29 cellular contexts compared by ENCODE assay signal in the genomic region with DNA sequence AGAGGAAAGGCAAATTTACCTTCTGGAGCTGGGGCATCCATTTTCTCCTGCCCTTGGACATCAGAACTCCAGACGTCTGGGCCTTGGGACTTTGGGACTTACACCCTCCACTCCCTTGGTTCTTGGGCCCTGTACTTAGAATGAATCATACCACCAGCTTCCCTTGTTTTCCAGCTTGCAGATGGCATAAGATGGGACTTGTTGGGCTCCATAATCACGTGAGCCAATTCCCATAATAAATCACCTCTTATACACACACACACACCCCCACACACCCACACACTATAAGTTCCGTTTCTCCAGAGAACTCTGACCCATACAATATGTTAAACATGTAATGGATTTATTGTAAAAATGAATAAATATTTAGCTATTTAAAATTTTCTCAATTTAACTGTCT.
"Had no signal": no experiment of that assay in that cellular context is flagged by ENCODE, and none has a peak within 500 bp of the region (broad histone marks: within the 10 kb centered on the region; RNA-seq: fewer than 3 reads in every experiment).

No MANE protein-coding gene starts in this region.

- H3K27ac ChIP-seq: brain microvascular endothelial cell, epithelial cell of prostate, WERI-Rb-1 had no signal

- ATAC-seq: activated CD4-positive, alpha-beta T cell treated with anti-CD3 and anti-CD28 coated beads for 36 hours; activated CD4-positive, CD25-positive, alpha-beta regulatory T cell treated with anti-CD3 and anti-CD28 coated beads, Interleukin-2, amount 50 U/mL, for 24 hours; activated T-cell treated with anti-CD3 and anti-CD28 coated beads, Interleukin-2, amount 50 U/mL, for 4 hours; activated T-helper 17 cell treated with anti-CD3 and anti-CD28 coated beads, Interleukin-2, amount 50 U/mL, for 72 hours; T-helper 17 cell had no signal

- H3K36me3 ChIP-seq: brain microvascular endothelial cell, WERI-Rb-1 had no signal

- DNase-seq: activated B cell treated with CpG ODN at 0.5 μM for 24 hours; activated CD4-positive, alpha-beta memory T cell treated with anti-CD3 and anti-CD28 coated beads, Interleukin-2, amount 10 ng/mL, durations not matched to agents 7 days and 5 days; activated CD4-positive, alpha-beta T cell treated with anti-CD3 and anti-CD28 coated beads for 36 hours; activated CD4-positive, alpha-beta T cell treated with anti-CD3 and anti-CD28 coated beads, Interleukin-2, amount 10 ng/mL, durations not matched to agents 7 days and 5 days; activated CD4-positive, alpha-beta T cell treated with anti-CD3 and anti-CD28 coated beads, Interleukin-2, amount 50 U/mL, for 4 hours; activated effector memory CD4-positive, alpha-beta T cell treated with Interleukin-2 at 50 U/mL for 16 hours; activated gamma-delta T cell treated with Interleukin-2 at 50 U/mL for 16 hours; activated naive CD4-positive, alpha-beta T cell treated with anti-CD3 and anti-CD28 coated beads, Interleukin-2, amount 50 U/mL, for 16 hours; activated naive CD4-positive, alpha-beta T cell treated with Interleukin-2 at 50 U/mL for 16 hours; activated T-cell treated with anti-CD3 and anti-CD28 coated beads, Interleukin-2, amount 50 U/mL, for 4 hours; amniotic stem cell; anterior cingulate cortex; brain microvascular endothelial cell; caudate nucleus; effector CD8-positive, alpha-beta T cell; foreskin fibroblast; T-helper 1 cell; T-helper 17 cell; T1000; WERI-Rb-1 had no signal

- H3K9me3 Mint-ChIP-seq: activated CD4-positive, alpha-beta memory T cell treated with anti-CD3 and anti-CD28 coated beads, Interleukin-2, amount 10 ng/mL, durations not matched to agents 7 days and 5 days; activated CD4-positive, alpha-beta T cell treated with anti-CD3 and anti-CD28 coated beads, Interleukin-2, amount 10 ng/mL, durations not matched to agents 7 days and 5 days; activated T-cell treated with anti-CD3 and anti-CD28 coated beads, Interleukin-2, amount 50 U/mL, for 4 hours; T-helper 2 cell treated with Interferon-gamma antibody and Interleukin-4, amounts not matched to agents 5 μg/mL and 100 μg/mL, for 36 hours had no signal

- H3K36me3 Mint-ChIP-seq: activated naive CD8-positive, alpha-beta T cell had no signal

- H3K27me3 ChIP-seq: brain microvascular endothelial cell had no signal

- H3K27ac Mint-ChIP-seq: activated B cell treated with CpG ODN at 0.5 μM for 24 hours; activated CD4-positive, alpha-beta memory T cell treated with anti-CD3 and anti-CD28 coated beads, Interleukin-2, amount 10 ng/mL, durations not matched to agents 7 days and 5 days; activated CD4-positive, alpha-beta T cell treated with anti-CD3 and anti-CD28 coated beads for 36 hours; activated CD4-positive, alpha-beta T cell treated with anti-CD3 and anti-CD28 coated beads, Interleukin-2, amount 10 ng/mL, durations not matched to agents 7 days and 5 days; activated naive CD8-positive, alpha-beta T cell; activated T-helper 17 cell treated with anti-CD3 and anti-CD28 coated beads, Interleukin-2, amount 50 U/mL, for 72 hours; T-helper 17 cell; T-helper 2 cell treated with Interferon-gamma antibody and Interleukin-4, amounts not matched to agents 5 μg/mL and 100 μg/mL, for 36 hours had no signal

- H3K27me3 Mint-ChIP-seq: activated B cell treated with CpG ODN at 0.5 μM for 24 hours; activated CD4-positive, alpha-beta memory T cell treated with anti-CD3 and anti-CD28 coated beads, Interleukin-2, amount 10 ng/mL, durations not matched to agents 7 days and 5 days; activated CD4-positive, alpha-beta T cell treated with anti-CD3 and anti-CD28 coated beads, Interleukin-2, amount 10 ng/mL, durations not matched to agents 7 days and 5 days had no signal

- H3K4me3 Mint-ChIP-seq: activated B cell treated with CpG ODN at 0.5 μM for 24 hours; activated CD4-positive, alpha-beta memory T cell treated with anti-CD3 and anti-CD28 coated beads, Interleukin-2, amount 10 ng/mL, durations not matched to agents 7 days and 5 days; activated CD4-positive, alpha-beta T cell treated with anti-CD3 and anti-CD28 coated beads for 36 hours; activated CD4-positive, alpha-beta T cell treated with anti-CD3 and anti-CD28 coated beads, Interleukin-2, amount 10 ng/mL, durations not matched to agents 7 days and 5 days; activated naive CD8-positive, alpha-beta T cell; activated T-cell treated with anti-CD3 and anti-CD28 coated beads, Interleukin-2, amount 50 U/mL, for 4 hours; activated T-helper 17 cell treated with anti-CD3 and anti-CD28 coated beads, Interleukin-2, amount 50 U/mL, for 72 hours; T-helper 17 cell; T-helper 2 cell treated with Interferon-gamma antibody and Interleukin-4, amounts not matched to agents 5 μg/mL and 100 μg/mL, for 36 hours had no signal

- FAIRE-seq: astrocyte, endometrium, endothelial cell of umbilical vein, frontal cortex had no signal

- H3K4me1 Mint-ChIP-seq: activated B cell treated with CpG ODN at 0.5 μM for 24 hours; activated CD4-positive, alpha-beta memory T cell treated with anti-CD3 and anti-CD28 coated beads, Interleukin-2, amount 10 ng/mL, durations not matched to agents 7 days and 5 days; activated CD4-positive, alpha-beta T cell treated with anti-CD3 and anti-CD28 coated beads for 36 hours; activated CD4-positive, alpha-beta T cell treated with anti-CD3 and anti-CD28 coated beads, Interleukin-2, amount 10 ng/mL, durations not matched to agents 7 days and 5 days; activated T-helper 17 cell treated with anti-CD3 and anti-CD28 coated beads, Interleukin-2, amount 50 U/mL, for 72 hours; T-helper 17 cell had no signal
